Comparison of ENCODE assay signal across 27 cellular contexts in the genomic region with DNA sequence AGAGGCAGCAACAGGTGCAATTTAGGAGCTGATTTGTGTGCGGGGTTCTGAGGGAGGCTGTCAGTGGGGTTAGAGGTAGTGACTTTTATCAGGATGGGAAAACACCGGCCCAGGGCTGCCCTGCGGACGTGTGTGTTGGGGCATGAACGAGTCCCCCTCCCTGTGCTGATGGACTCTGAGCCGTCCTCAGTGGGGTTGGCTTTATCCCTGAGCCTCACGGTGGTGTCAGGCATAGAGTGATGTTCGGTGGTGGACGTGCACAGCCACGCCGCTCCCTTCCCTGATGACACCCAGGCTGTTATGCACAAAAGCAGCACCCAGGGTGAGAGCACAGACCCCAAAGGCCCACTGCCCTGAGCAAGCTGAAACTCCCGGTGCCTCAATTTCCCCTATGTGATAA.
DNase-seq lines count a peak whose midpoint lies in the region; ATAC-seq lines count a peak whose summit lies in the region.
"Had no signal": no experiment of that assay in that cellular context is flagged by ENCODE, and none has a peak within 500 bp of the region (broad histone marks: within the 10 kb centered on the region; RNA-seq: fewer than 3 reads in every experiment).

No MANE protein-coding gene starts in this region.

- ATAC-seq in HG03135 (IDR thresholded peaks at IDR 0.05; ENCODE audit: unreplicated experiment) = no peak
- ATAC-seq: esophagus mucosa; naive thymus-derived CD8-positive, alpha-beta T cell had no signal

- intact Hi-C loops in posterior vena cava (cut with DNase I) = no loop called here

- no peaks in the 10 kb centered on the region for H3K36me3 ChIP-seq in H7 (replicated peaks; ENCODE audit: control insufficient read depth, insufficient read depth, low read length)
- H3K36me3 ChIP-seq: colonic mucosa, uterus had no signal

- no peak overlapping the region for H3K4me3 ChIP-seq in H7 (ENCODE audit: insufficient read depth, low read depth, low read length)
- H3K4me3 ChIP-seq: colonic mucosa, SK-N-MC, uterus had no signal

- DNase-seq in ELF-1 (ENCODE audit: low read depth, low spot score) (peak; percentile 2), H7 (peak; percentile 30), islet precursor cell (peak; percentile 46), posterior vena cava (ENCODE audit: low spot score) (peak; percentile 68), DMS114 treated with DMSO at 0.1 percent for 48 hours (lab: John Stamatoyannopoulos, UW; ENCODE audit: unreplicated experiment) (no peak), NCI-H82 treated with DMSO at 0.1 percent for 48 hours (lab: John Stamatoyannopoulos, UW; ENCODE audit: unreplicated experiment) (no peak)
- DNase-seq: activated CD4-positive, alpha-beta T cell treated with anti-CD3 and anti-CD28 coated beads, Interleukin-2, amount 50 U/mL, for 48 hours; activated CD4-positive, CD25-positive, alpha-beta regulatory T cell; amniotic stem cell; C1 segment of cervical spinal cord; colonic mucosa; COR-L47; DMS79 treated with DMSO at 0.1 percent for 48 hours; foreskin fibroblast; midbrain; NCI-H1417 treated with DMSO at 0.1 percent for 48 hours; NCI-H2081; NCI-H2227 treated with DMSO at 0.1 percent for 48 hours; NCI-H748 treated with DMSO at 0.1 percent for 48 hours; occipital lobe; retina; stimulated activated CD4-positive, alpha-beta T cell treated with anti-CD3 and anti-CD28 coated beads, Interleukin-2, amount 100 ng/mL, for 48 hours had no signal

- no peaks in the 10 kb centered on the region for H3K27me3 ChIP-seq in H7 (ENCODE audit: control insufficient read depth, insufficient read depth, low read length)
- H3K27me3 ChIP-seq: colonic mucosa, uterus had no signal

Comparison
In these comparisons a context has a peak if more than half of its experiments do, and no peak if none do; other contexts are left out.
1. DNase-seq: peak in ELF-1 (single experiment), H7 (single experiment), islet precursor cell (single experiment) and posterior vena cava (single experiment); none in DMS114 treated with DMSO at 0.1 percent for 48 hours (single experiment) and NCI-H82 treated with DMSO at 0.1 percent for 48 hours (single experiment).